Comparison of ENCODE assay signal across 14 cellular contexts in the genomic region with DNA sequence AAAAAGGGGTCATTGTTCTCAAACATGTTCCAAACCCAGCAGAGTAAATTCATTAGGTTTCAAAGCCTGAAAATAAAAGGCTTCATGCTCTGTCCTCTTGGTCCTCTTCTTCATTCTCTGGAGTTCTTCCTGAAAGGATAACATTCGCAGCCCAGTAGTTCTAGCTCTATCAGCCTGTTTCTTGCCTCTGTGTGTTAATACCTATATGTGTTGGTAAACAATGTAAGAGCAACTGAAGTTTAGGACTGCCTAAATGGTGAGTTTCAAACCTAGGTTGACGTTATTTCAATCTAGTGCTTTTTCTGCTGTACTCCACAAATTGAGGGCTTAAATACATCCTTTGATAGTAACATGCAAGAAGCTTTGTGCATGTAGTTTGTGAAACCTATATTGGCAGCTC. TPM values are rescaled to one million over a fixed set of nuclear protein-coding genes. Genes with fewer than 3 reads are reported as not detected.
DNase-seq lines count a peak whose midpoint lies in the region; ATAC-seq and TF ChIP-seq lines count a peak whose summit lies in the region.
"Had no signal": no experiment of that assay in that cellular context is flagged by ENCODE, and none has a peak within 500 bp of the region (broad histone marks: within the 10 kb centered on the region; RNA-seq: fewer than 3 reads in every experiment).

No MANE protein-coding gene starts in this region.

- H3K36me3 Mint-ChIP-seq in MCF 10A (ENCODE audit: insufficient read depth, unreplicated experiment) (peaks cover 67% of the 10 kb centered on the region), memory B cell (peaks cover 22% of the 10 kb centered on the region), T-cell (peaks cover 30% of the 10 kb centered on the region)

- 56% methylated on average over 2 of the region's 2 CpGs for WGBS in heart right ventricle, 2 donors

- CTCF ChIA-PET in MCF 10A (lab: Yijun Ruan, JAX), result interaction anchor here (0.7 to 2.8 kb wide), 12 partner anchors 9 to 951 kb away, joined by 3 to 11 read pairs (median 4); no protein-coding TSS in a partner anchor
- CTCF ChIA-PET in T-cell (lab: Charles Lee), result interaction anchor here (0.6 to 1.6 kb wide), 7 partner anchors 8 to 1225 kb away, joined by 3 to 7 read pairs (median 4); no protein-coding TSS in a partner anchor

- H3K27me3 Mint-ChIP-seq in MCF 10A (ENCODE audit: insufficient read depth, unreplicated experiment) (no peaks in the 10 kb centered on the region), memory B cell (no peaks in the 10 kb centered on the region), T-cell (no peaks in the 10 kb centered on the region)

- no peak overlapping the region for H3K4me3 ChIP-seq in cardiac muscle cell
- no peak overlapping the region for H3K4me3 ChIP-seq in heart right ventricle

- TF ChIP-seq CTCF in cardiac muscle cell (IDR thresholded peaks at IDR 0.05; ENCODE audit: low read depth, low read length) (no peak), heart right ventricle (IDR thresholded peaks at IDR 0.05) (no peak), MCF 10A (IDR thresholded peaks at IDR 0.05; ENCODE audit: unreplicated experiment) (no peak)

- no peak for DNase-seq in cardiac muscle cell (ENCODE audit: low read depth in 1 of 2, low spot score in 1 of 2)
- DNase-seq in heart right ventricle, result no peak
- no peak for DNase-seq in MCF 10A (ENCODE audit: unreplicated experiment)
- DNase-seq in memory B cell (ENCODE audit: low spot score in 2 of 2), result no peak
- no peak for DNase-seq in T-cell
- no peak for DNase-seq in DMS53 (lab: John Stamatoyannopoulos, UW)
- DNase-seq in cerebellar nuclear complex (lab: John Stamatoyannopoulos, UW), result no peak
- DNase-seq in CD1c-positive myeloid dendritic cell (ENCODE audit: extremely low spot score), result no peak
- DNase-seq: activated CD4-positive, alpha-beta T cell treated with anti-CD3 and anti-CD28 coated beads for 4 hours; islet precursor cell; NCI-H2029 treated with DMSO at 0.1 percent for 48 hours; SW 1271 had no signal

- H3K4me1 Mint-ChIP-seq in MCF 10A (ENCODE audit: insufficient read depth, unreplicated experiment) (peaks cover 45% of the 10 kb centered on the region), memory B cell (peaks cover 24% of the 10 kb centered on the region), T-cell (peaks cover 69 to 75% (median 72%) of the 10 kb centered on the region in 3 donors)

- no TSS peak for BruUV-seq in MCF 10A (replicated peaks; lab: Mats Ljungman, UMichigan)

- H3K27ac ChIP-seq in cardiac muscle cell, result peak overlapping the region; percentile 83
- H3K27ac ChIP-seq in heart right ventricle, result peak overlapping the region in 2 of 10 donors; percentile 4 to 24

- peaks cover 7% of the 10 kb centered on the region for H3K36me3 ChIP-seq in cardiac muscle cell
- peaks cover 0 to 66% (median 6%) of the 10 kb centered on the region in 9 donors for H3K36me3 ChIP-seq in heart right ventricle

- ATAC-seq in heart right ventricle (no peak), memory B cell (ENCODE audit: low read depth) (no peak), T-cell (replicated peaks in 1 of 4) (no peak)

- peaks cover 28% of the 10 kb centered on the region for H3K4me1 ChIP-seq in cardiac muscle cell (ENCODE audit: low read depth)
- H3K4me1 ChIP-seq in heart right ventricle, result peaks cover 0 to 63% (median 37%) of the 10 kb centered on the region in 9 donors

- no peaks in the 10 kb centered on the region for H3K9me3 Mint-ChIP-seq in MCF 10A (ENCODE audit: unreplicated experiment)
- no peaks in the 10 kb centered on the region for H3K9me3 Mint-ChIP-seq in memory B cell
- H3K9me3 Mint-ChIP-seq in T-cell, result no peaks in the 10 kb centered on the region
- H3K9me3 Mint-ChIP-seq: neural crest cell had no signal

- H3K27ac Mint-ChIP-seq in MCF 10A (ENCODE audit: low read depth, unreplicated experiment), result peak overlapping the region; percentile 31
- peak overlapping the region; percentile 70 for H3K27ac Mint-ChIP-seq in memory B cell
- H3K27ac Mint-ChIP-seq in T-cell, result peak overlapping the region in 1 of 2 donors; percentile 50

- H3K9me3 ChIP-seq in cardiac muscle cell (ENCODE audit: low read depth) (no peaks in the 10 kb centered on the region), heart right ventricle (no peaks in the 10 kb centered on the region)
- H3K9me3 ChIP-seq: tibial nerve had no signal

- H3K4me3 Mint-ChIP-seq in MCF 10A (ENCODE audit: unreplicated experiment) (no peak overlapping the region), memory B cell (no peak overlapping the region), T-cell (no peak overlapping the region)
- H3K4me3 Mint-ChIP-seq: neural crest cell had no signal

- POLR2A ChIA-PET in MCF 10A (lab: Yijun Ruan, JAX) (interaction anchor here (0.6 to 1.5 kb wide), 6 partner anchors 8 to 1234 kb away, joined by 3 to 7 read pairs (median 4); a partner anchor contains a TSS), T-cell (lab: Charles Lee) (interaction anchor here in 1 of 2 donors (0.6 kb wide), 1 partner anchor 1474 kb away, joined by 3 read pairs; no protein-coding TSS in a partner anchor)

- intact Hi-C loops in heart right ventricle (cut with DNase I), result no loop called here
- intact Hi-C loops in MCF 10A (cut with micrococcal nuclease), result loop anchor here (5.0 to 10.0 kb wide), 4 partner anchors 70 to 950 kb away; a partner anchor contains a TSS

- H3K27me3 ChIP-seq in cardiac muscle cell, result no peaks in the 10 kb centered on the region
- H3K27me3 ChIP-seq in heart right ventricle, result no peaks in the 10 kb centered on the region
- H3K27me3 ChIP-seq: tibial nerve had no signal

RNA-seq across cellular contexts. Expression of a gene that starts 9.4 kb away (rescaled TPM):
- total RNA-seq in cardiac muscle cell, result 81.0 and 106 TPM in 2 replicates
- 93.4 and 109 TPM in 2 replicates for polyA plus RNA-seq in cardiac muscle cell
- total RNA-seq in heart right ventricle, result 10 to 100 TPM; 31.2 to 46.7 (median 41.1) TPM
- polyA plus RNA-seq in heart right ventricle, result 10 to 100 TPM; 13.2 to 15.8 TPM
- 55.3 and 56.3 TPM in 2 replicates for total RNA-seq in MCF 10A (2022)
- total RNA-seq in T-cell, result 10 to 100 TPM; 17.8 to 33.0 (median 31.1) TPM

RNA-seq across cellular contexts. Expression of a gene that starts 9.7 kb away (rescaled TPM):
- total RNA-seq in cardiac muscle cell (4.9 and 7.1 TPM in 2 replicates), heart right ventricle (10 to 100 TPM in 3 of 10 donors, 1 to 10 TPM in 7; 6.3 to 13.8 (median 9.1) TPM), MCF 10A (2022) (2.9 and 5.1 TPM in 2 replicates), T-cell (10 to 100 TPM in 4 of 5 donors, 1 to 10 TPM in 1; 4.3 to 16.5 (median 11.5) TPM)
- polyA plus RNA-seq in cardiac muscle cell (16.8 and 21.8 TPM in 2 replicates), heart right ventricle (1 to 10 TPM; 4.2 to 5.0 TPM)
